Comparison of ENCODE assay signal across 1 cellular context in genomic region chr6:26470643-26471042, GRCh38.
TF ChIP-seq lines count a peak whose summit lies in the region.

No MANE protein-coding gene starts in this region.

TF ChIP-seq in IMR-90, 13 proteins besides CTCF, POLR2A, EP300 and RAD21:
- no peak for TF ChIP-seq MXI1 (IDR thresholded peaks at IDR 0.05; ENCODE audit: borderline replicate concordance, low read depth, low read length)
- TF ChIP-seq BHLHE40 (IDR thresholded peaks at IDR 0.05; ENCODE audit: low read depth, low read length): no peak
- no peak for TF ChIP-seq MAFK (IDR thresholded peaks at IDR 0.05; ENCODE audit: low read depth, low read length)
- TF ChIP-seq MAZ (IDR thresholded peaks at IDR 0.05; ENCODE audit: borderline replicate concordance, low read depth, low read length): no peak
- TF ChIP-seq NFE2L2 (IDR thresholded peaks at IDR 0.05; ENCODE audit: low read depth, low read length): no peak
- no peak for TF ChIP-seq ELK1 (IDR thresholded peaks at IDR 0.05; ENCODE audit: borderline replicate concordance, low read depth, low read length)
- TF ChIP-seq CHD1 (IDR thresholded peaks at IDR 0.05; ENCODE audit: low read depth, low read length): no peak
- no peak for TF ChIP-seq FOS (IDR thresholded peaks at IDR 0.05; ENCODE audit: low read depth, low read length)
- no peak for TF ChIP-seq RCOR1 (IDR thresholded peaks at IDR 0.05; ENCODE audit: insufficient replicate concordance, low read length)
- no peak for TF ChIP-seq USF2 (IDR thresholded peaks at IDR 0.05; ENCODE audit: low read depth, low read length)
- TF ChIP-seq CEBPB (IDR thresholded peaks at IDR 0.05; ENCODE audit: low read depth, low read length): no peak
- no peak for TF ChIP-seq RFX5 (IDR thresholded peaks at IDR 0.05; ENCODE audit: low read depth, low read length)
- TF ChIP-seq SMC3 (IDR thresholded peaks at IDR 0.05; ENCODE audit: low read depth, low read length): no peak
TF ChIP-seq in IMR-90: peak in this region for 0.
